22 cellular contexts compared by ENCODE assay signal in the genomic region with DNA sequence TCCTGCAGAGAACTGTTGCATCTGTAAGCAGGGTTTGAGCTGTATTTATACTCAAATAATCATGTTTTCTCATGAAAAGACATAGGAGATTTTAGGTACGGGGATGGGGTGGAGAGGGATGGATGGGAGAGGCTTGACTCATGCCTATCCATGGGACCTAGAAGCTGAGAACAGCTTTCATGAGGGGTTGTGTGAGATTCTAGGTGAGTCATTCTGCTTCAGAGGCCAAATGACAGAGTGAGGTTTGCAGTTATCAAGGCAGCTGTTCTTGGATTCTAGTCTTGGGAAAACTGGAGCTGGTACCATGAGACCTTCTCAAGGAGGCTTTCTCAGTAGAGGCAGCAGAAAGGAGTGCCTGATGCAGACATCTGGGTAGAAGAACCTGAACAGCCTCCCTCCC.
DNase-seq lines count a peak whose midpoint lies in the region; ATAC-seq, FAIRE-seq and TF ChIP-seq lines count a peak whose summit lies in the region.
"Had no signal": no experiment of that assay in that cellular context is flagged by ENCODE, and none has a peak within 500 bp of the region (broad histone marks: within the 10 kb centered on the region; RNA-seq: fewer than 3 reads in every experiment).

No MANE protein-coding gene starts in this region.

- no peaks in the 10 kb centered on the region for H3K4me1 ChIP-seq in osteoblast (ENCODE audit: insufficient read depth, low read length)
- H3K4me1 ChIP-seq: A549, BE2C, BLaER1 had no signal

- H3K27me3 ChIP-seq in osteoblast (ENCODE audit: insufficient read depth, low read length) = no peaks in the 10 kb centered on the region
- H3K27me3 ChIP-seq: BE2C, BLaER1 had no signal

- no peaks in the 10 kb centered on the region for H3K79me2 ChIP-seq in osteoblast (ENCODE audit: insufficient read depth, low read length)

- no peak for TF ChIP-seq CTCF in fibroblast of mammary gland (conservative IDR thresholded peaks at IDR 0.05; ENCODE audit: control insufficient read depth, insufficient read depth, low read depth, low read length)
- TF ChIP-seq CTCF in osteoblast (IDR thresholded peaks at IDR 0.05; ENCODE audit: extremely low read depth, low read depth, low read length) = no peak

- H3K27ac ChIP-seq in osteoblast (ENCODE audit: low read depth, low read length) = no peak overlapping the region
- H3K27ac ChIP-seq: 22Rv1, A549, BLaER1 had no signal

- no peak overlapping the region for H3K4me2 ChIP-seq in osteoblast (ENCODE audit: insufficient read depth, low read length)
- H3K4me2 ChIP-seq: A549, BLaER1 had no signal

- H4K20me1 ChIP-seq in osteoblast (ENCODE audit: insufficient read depth, low read length) = no peaks in the 10 kb centered on the region
- H4K20me1 ChIP-seq: BLaER1 had no signal

- no peak for FAIRE-seq in frontal cortex (lab: Jason Lieb, UNC)
- FAIRE-seq: A549, G401.6, GM12891, GM19239 had no signal

- H3K9me3 ChIP-seq in osteoblast (ENCODE audit: low read depth, low read length) = no peaks in the 10 kb centered on the region
- H3K9me3 ChIP-seq: A549, BE2C had no signal

- H3K36me3 ChIP-seq in osteoblast (ENCODE audit: insufficient read depth, low read length) = no peaks in the 10 kb centered on the region
- H3K36me3 ChIP-seq: BE2C, BLaER1 had no signal

- DNase-seq in Ammon's horn (ENCODE audit: low spot score) (peak; percentile 15), NCI-H226 (peak; percentile 37), fibroblast of mammary gland (ENCODE audit: low read depth) (peak; percentile 54), osteoblast (ENCODE audit: insufficient read length, low spot score, missing footprints) (peak; percentile 43), NCI-H146 treated with DMSO at 0.1 percent for 48 hours (lab: John Stamatoyannopoulos, UW; ENCODE audit: unreplicated experiment) (no peak), frontal cortex (ENCODE audit: low spot score in 2 of 2) (no peak)
- DNase-seq: AML-193; BE2C; C1 segment of cervical spinal cord; CD4-positive, alpha-beta memory T cell; CD4-positive, CD25-positive, alpha-beta regulatory T cell; CD8-positive, alpha-beta memory T cell; COR-L47; DMS79 treated with DMSO at 0.1 percent for 48 hours; GF-D8 had no signal

- no peak for ATAC-seq in HG02798 (IDR thresholded peaks at IDR 0.05; ENCODE audit: poor library complexity, unreplicated experiment)
- ATAC-seq: A549 had no signal

- no peak overlapping the region for H2AFZ ChIP-seq in osteoblast (ENCODE audit: low read length)

- H3K4me3 ChIP-seq in fibroblast of mammary gland (ENCODE audit: control insufficient read depth, low read depth, low read length) = no peak overlapping the region
- H3K4me3 ChIP-seq in osteoblast (ENCODE audit: insufficient read depth, low read length) = no peak overlapping the region
- H3K4me3 ChIP-seq: A549, BLaER1 had no signal

Comparison
In these comparisons a context has a peak if more than half of its experiments do, and no peak if none do; other contexts are left out.
1. DNase-seq: peak in Ammon's horn (single experiment), NCI-H226 (single experiment), fibroblast of mammary gland (single experiment) and osteoblast (single experiment); none in NCI-H146 treated with DMSO at 0.1 percent for 48 hours (single experiment) and frontal cortex (0 of 2).